Comparison of ENCODE assay signal across 18 cellular contexts in genomic region chr6:128803911-128804310, GRCh38.
DNase-seq lines count a peak whose midpoint lies in the region; ATAC-seq and TF ChIP-seq lines count a peak whose summit lies in the region.
"Had no signal": no experiment of that assay in that cellular context is flagged by ENCODE, and none has a peak within 500 bp of the region (broad histone marks: within the 10 kb centered on the region; RNA-seq: fewer than 3 reads in every experiment).

No MANE protein-coding gene starts in this region.

- H3K27me3 ChIP-seq in A673 (replicated peaks; ENCODE audit: insufficient read depth, low read depth, low read length, poor library complexity) (no peaks in the 10 kb centered on the region), left ventricle myocardium inferior (ENCODE audit: low read depth) (no peaks in the 10 kb centered on the region), esophagus muscularis mucosa (no peaks in the 10 kb centered on the region)
- H3K27me3 ChIP-seq: spleen, suprapubic skin had no signal

- intact Hi-C loops in A673 (cut with micrococcal nuclease; ENCODE audit: unreplicated experiment) (no loop called here), left ventricle myocardium inferior (cut with micrococcal nuclease) (no loop called here), esophagus muscularis mucosa (cut with DNase I) (no loop called here)

- H3K4me3 ChIP-seq in A673 (ENCODE audit: low read depth, low read length, poor library complexity, severe bottlenecking) (no peak overlapping the region), left ventricle myocardium inferior (no peak overlapping the region), esophagus muscularis mucosa (no peak overlapping the region)
- H3K4me3 ChIP-seq: lower lobe of right lung, spleen, suprapubic skin had no signal

- TF ChIP-seq CTCF in A673 (conservative IDR thresholded peaks at IDR 0.05; ENCODE audit: low read depth, low read length), result no peak
- no peak for TF ChIP-seq CTCF in left ventricle myocardium inferior (IDR thresholded peaks at IDR 0.05; ENCODE audit: borderline replicate concordance)
- no peak for TF ChIP-seq CTCF in esophagus muscularis mucosa (IDR thresholded peaks at IDR 0.05)

- TF ChIP-seq EP300 in esophagus muscularis mucosa (IDR thresholded peaks at IDR 0.05), result no peak

- H3K36me3 Mint-ChIP-seq in stimulated activated naive B cell treated with anti-CD40 and anti-IgM and Interleukin-4, amounts not matched to agents 10 μg/mL and 1 μg/mL and 100 μg/mL, for 72 hours, result no peaks in the 10 kb centered on the region
- H3K36me3 Mint-ChIP-seq: activated naive CD8-positive, alpha-beta T cell treated with anti-CD3 and anti-CD28 coated beads, Interleukin-2, amount 10 ng/mL, durations not matched to agents 7 days and 5 days; T-cell had no signal

- H3K4me1 ChIP-seq in A673 (ENCODE audit: insufficient read depth, low read length, poor library complexity, severe bottlenecking) (peaks cover 18% of the 10 kb centered on the region), left ventricle myocardium inferior (peaks cover 11% of the 10 kb centered on the region), esophagus muscularis mucosa (no peaks in the 10 kb centered on the region)
- H3K4me1 ChIP-seq: lower lobe of right lung, spleen, suprapubic skin had no signal

- H3K27ac Mint-ChIP-seq in stimulated activated naive B cell treated with anti-CD40 and anti-IgM and Interleukin-4, amounts not matched to agents 10 μg/mL and 1 μg/mL and 100 μg/mL, for 72 hours, result no peak overlapping the region
- H3K27ac Mint-ChIP-seq: activated naive CD8-positive, alpha-beta T cell treated with anti-CD3 and anti-CD28 coated beads, Interleukin-2, amount 10 ng/mL, durations not matched to agents 7 days and 5 days; B cell; T-cell had no signal

- H3K4me3 Mint-ChIP-seq in stimulated activated naive B cell treated with anti-CD40 and anti-IgM and Interleukin-4, amounts not matched to agents 10 μg/mL and 1 μg/mL and 100 μg/mL, for 72 hours, result no peak overlapping the region
- H3K4me3 Mint-ChIP-seq: activated naive CD8-positive, alpha-beta T cell treated with anti-CD3 and anti-CD28 coated beads, Interleukin-2, amount 10 ng/mL, durations not matched to agents 7 days and 5 days; B cell; T-cell had no signal

- POLR2A ChIA-PET in A673 (lab: Charles Lee; ENCODE audit: low non-redundant PET), result no interaction called here

- BruUV-seq in A673 (replicated peaks; lab: Mats Ljungman, UMichigan), result no TSS peak

- no peak for ATAC-seq in GM21786 (IDR thresholded peaks at IDR 0.05; ENCODE audit: unreplicated experiment)
- ATAC-seq in stimulated activated naive B cell treated with anti-CD40 and anti-IgM and Interleukin-4, amounts not matched to agents 10 μg/mL and 1 μg/mL and 100 μg/mL, for 72 hours (replicated peaks), result no peak
- ATAC-seq: lower lobe of right lung, T-cell had no signal

- no peaks in the 10 kb centered on the region for H3K27me3 Mint-ChIP-seq in stimulated activated naive B cell treated with anti-CD40 and anti-IgM and Interleukin-4, amounts not matched to agents 10 μg/mL and 1 μg/mL and 100 μg/mL, for 72 hours
- H3K27me3 Mint-ChIP-seq: B cell had no signal

- H3K9me3 ChIP-seq in A673 (ENCODE audit: low read depth, low read length, poor library complexity, severe bottlenecking) (peaks cover 6% of the 10 kb centered on the region), left ventricle myocardium inferior (replicated peaks) (peaks cover 8% of the 10 kb centered on the region), esophagus muscularis mucosa (peaks cover 0 to 4% (median 0%) of the 10 kb centered on the region in 4 donors)
- H3K9me3 ChIP-seq: lower lobe of right lung, suprapubic skin had no signal

- TF ChIP-seq POLR2A in esophagus muscularis mucosa (IDR thresholded peaks at IDR 0.05; ENCODE audit: low read depth), result no peak

- no peak overlapping the region for H3K27ac ChIP-seq in A673 (ENCODE audit: low read depth, low read length, poor library complexity, severe bottlenecking)
- H3K27ac ChIP-seq in left ventricle myocardium inferior (replicated peaks), result peak overlapping the region; percentile 16
- H3K27ac ChIP-seq in esophagus muscularis mucosa (replicated peaks in 1 of 4), result peak overlapping the region in 1 of 4 donors; percentile 15
- H3K27ac ChIP-seq: epithelial cell of prostate, lower lobe of right lung, spleen, suprapubic skin had no signal

- H3K36me3 ChIP-seq in A673 (ENCODE audit: insufficient read depth, low read length, poor library complexity, severe bottlenecking) (no peaks in the 10 kb centered on the region), left ventricle myocardium inferior (no peaks in the 10 kb centered on the region), esophagus muscularis mucosa (no peaks in the 10 kb centered on the region)
- H3K36me3 ChIP-seq: lower lobe of right lung, spleen, suprapubic skin had no signal

- H3K4me1 Mint-ChIP-seq in stimulated activated naive B cell treated with anti-CD40 and anti-IgM and Interleukin-4, amounts not matched to agents 10 μg/mL and 1 μg/mL and 100 μg/mL, for 72 hours, result no peaks in the 10 kb centered on the region
- H3K4me1 Mint-ChIP-seq: activated naive CD8-positive, alpha-beta T cell treated with anti-CD3 and anti-CD28 coated beads, Interleukin-2, amount 10 ng/mL, durations not matched to agents 7 days and 5 days; B cell; T-cell had no signal

- 62% methylated on average over 3 of the region's 3 CpGs for WGBS in esophagus muscularis mucosa

- peak; percentile 38 for DNase-seq in A673 (ENCODE audit: low spot score)
- DNase-seq in HCEC 1CT, result peak; percentile 75
- peak; percentile 51 for DNase-seq in astrocyte of the hippocampus (ENCODE audit: low read depth, low spot score)
- DNase-seq in left ventricle myocardium inferior, result no peak
- DNase-seq in esophagus muscularis mucosa (ENCODE audit: extremely low spot score), result no peak
- no peak for DNase-seq in activated CD4-positive, alpha-beta T cell treated with anti-CD3 and anti-CD28 coated beads for 48 hours
- no peak for DNase-seq in stimulated activated naive B cell treated with anti-CD40 and anti-IgM and Interleukin-4, amounts not matched to agents 10 μg/mL and 1 μg/mL and 100 μg/mL, for 72 hours
- DNase-seq: activated CD4-positive, alpha-beta T cell treated with anti-CD3 and anti-CD28 coated beads for 1 hour; activated naive CD8-positive, alpha-beta T cell treated with anti-CD3 and anti-CD28 coated beads, Interleukin-2, amount 10 ng/mL, durations not matched to agents 7 days and 5 days; lower lobe of right lung; NCI-H1105; nucleus accumbens; spleen; T-cell had no signal

- CTCF ChIA-PET in A673 (lab: Charles Lee), result no interaction called here

- H3K9me3 Mint-ChIP-seq in stimulated activated naive B cell treated with anti-CD40 and anti-IgM and Interleukin-4, amounts not matched to agents 10 μg/mL and 1 μg/mL and 100 μg/mL, for 72 hours, result peaks cover 2 to 7% of the 10 kb centered on the region in 2 donors
- H3K9me3 Mint-ChIP-seq: activated naive CD8-positive, alpha-beta T cell treated with anti-CD3 and anti-CD28 coated beads, Interleukin-2, amount 10 ng/mL, durations not matched to agents 7 days and 5 days had no signal

Comparison
In these comparisons a context has a peak if more than half of its experiments do, and no peak if none do; other contexts are left out.
1. DNase-seq: peak in A673 (single experiment), HCEC 1CT (single experiment) and astrocyte of the hippocampus (single experiment); none in left ventricle myocardium inferior (single experiment), esophagus muscularis mucosa (single experiment), activated CD4-positive, alpha-beta T cell treated with anti-CD3 and anti-CD28 coated beads for 48 hours (single experiment) and stimulated activated naive B cell treated with anti-CD40 and anti-IgM and Interleukin-4, amounts not matched to agents 10 μg/mL and 1 μg/mL and 100 μg/mL, for 72 hours (single experiment).